ENCODE assay signal across 21 cellular contexts in the genomic region with DNA sequence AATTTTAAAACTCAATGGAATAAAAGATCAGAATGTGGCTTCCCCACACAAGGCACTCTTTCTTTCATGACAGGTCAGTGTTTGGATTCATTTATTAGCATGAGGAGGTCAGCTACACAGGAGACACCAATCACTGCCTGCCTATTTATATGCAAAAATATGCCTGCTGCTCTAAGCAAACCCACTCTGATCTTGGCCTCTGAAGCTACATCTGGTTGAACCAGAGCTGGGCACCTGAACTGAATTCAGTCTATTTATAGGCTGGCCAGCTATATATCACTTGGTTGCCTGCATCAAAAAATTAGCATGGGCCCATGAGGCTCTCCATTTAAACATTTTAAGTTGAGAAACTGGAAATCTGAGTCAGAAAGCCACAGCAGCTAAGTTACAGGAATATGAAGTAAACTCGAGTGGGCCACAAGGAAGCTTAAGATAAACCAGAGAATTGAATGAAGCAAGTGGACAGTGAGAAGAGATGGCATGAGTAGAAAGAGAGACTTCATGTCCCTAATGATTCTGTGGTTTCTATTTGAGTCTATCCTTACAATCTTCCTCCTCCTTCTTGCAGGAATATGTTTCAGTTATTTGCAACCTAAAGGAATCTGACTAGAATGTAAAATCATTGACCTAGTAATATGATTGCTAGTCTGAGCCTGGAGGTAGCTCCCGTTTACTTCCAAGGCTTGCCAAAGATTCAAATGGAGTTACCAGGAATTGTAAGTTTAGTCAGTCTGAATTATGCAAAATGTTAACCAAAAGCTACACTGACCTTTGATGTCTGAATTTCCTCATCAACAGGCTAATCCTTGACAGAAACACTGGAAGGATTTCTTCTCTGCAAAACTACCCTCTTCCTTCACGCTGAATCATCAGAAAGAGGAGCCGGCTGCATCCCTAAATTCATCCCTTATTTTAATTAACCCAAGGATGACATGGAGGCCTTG. TPM values are rescaled to one million over a fixed set of nuclear protein-coding genes. Genes with fewer than 3 reads are reported as not detected.
DNase-seq lines count a peak whose midpoint lies in the region; ATAC-seq, FAIRE-seq and TF ChIP-seq lines count a peak whose summit lies in the region.
"Had no signal": no experiment of that assay in that cellular context is flagged by ENCODE, and none has a peak within 500 bp of the region (broad histone marks: within the 10 kb centered on the region; RNA-seq: fewer than 3 reads in every experiment).

No MANE protein-coding gene starts in this region.

- H3K4me2 ChIP-seq in HepG2 (ENCODE audit: low read depth, low read length), result no peak overlapping the region

- no peaks in the 10 kb centered on the region for H3K36me3 ChIP-seq in heart left ventricle
- no peaks in the 10 kb centered on the region for H3K36me3 ChIP-seq in body of pancreas (replicated peaks in 1 of 2; ENCODE audit: insufficient read depth in 1 of 2, low read depth in 2 of 2)
- H3K36me3 ChIP-seq in HepG2 (replicated peaks in 1 of 2; ENCODE audit: control insufficient read depth in 1 of 2, insufficient read depth in 2 of 2, low read length in 2 of 2), result peaks cover 0 to 7% of the 10 kb centered on the region in 2 experiments; a peak in 3 of 5 replicates
- no peaks in the 10 kb centered on the region for H3K36me3 ChIP-seq in stomach
- H3K36me3 ChIP-seq: WERI-Rb-1 had no signal

- no peak for FAIRE-seq in HepG2 (lab: Jason Lieb, UNC)
- FAIRE-seq: A204.1, colon had no signal

- 79 to 90% (median 88%) methylated on average over 4 of the region's 4 CpGs for WGBS in heart left ventricle, 4 donors
- 75 to 82% methylated on average over 4 of the region's 4 CpGs for WGBS in body of pancreas, 2 donors
- WGBS in HepG2 (ENCODE audit: low lambda C conversion rate), result 91% methylated on average over 4 of the region's 4 CpGs
- 67 to 77% (median 74%) methylated on average over 4 of the region's 4 CpGs for WGBS in stomach, 5 donors

- H2AFZ ChIP-seq in HepG2 (ENCODE audit: low read length), result no peak overlapping the region

- POLR2A ChIA-PET in HepG2 (lab: Yijun Ruan, JAX), result no interaction called here

- CTCF ChIA-PET in HepG2 (lab: Yijun Ruan, JAX; ENCODE audit: low intra/inter-chr PET ratio, low total read pairs), result no interaction called here

- H3K27me3 ChIP-seq in heart left ventricle (no peaks in the 10 kb centered on the region), body of pancreas (no peaks in the 10 kb centered on the region), HepG2 (ENCODE audit: control insufficient read depth in 1 of 2, insufficient read depth in 2 of 2, low read length in 2 of 2) (no peaks in the 10 kb centered on the region), stomach (no peaks in the 10 kb centered on the region)

- no TSS peak for BruUV-seq in HepG2 (replicated peaks; lab: Mats Ljungman, UMichigan)

- DNase-seq in heart left ventricle (no peak), Right ventricle myocardium superior (no peak), body of pancreas (no peak), HepG2 (ENCODE audit: low spot score) (no peak), stomach (no peak), KG1 (lab: John Stamatoyannopoulos, UW) (no peak), erythroblast (lab: John Stamatoyannopoulos, UW) (no peak)
- no peak for DNase-seq in central memory CD4-positive, alpha-beta T cell
- DNase-seq: activated CD8-positive, alpha-beta memory T cell treated with anti-CD3 and anti-CD28 coated beads for 24 hours; CD4-positive, CD25-positive, alpha-beta regulatory T cell; DMS79; kidney glomerular epithelial cell; MV-4-11; NCI-H2081; nucleus accumbens; stimulated activated naive B cell treated with anti-CD40 and anti-IgM and Interleukin-4, amounts not matched to agents 10 μg/mL and 1 μg/mL and 100 μg/mL, for 72 hours; trophoblast cell; WERI-Rb-1 had no signal

- H3K27ac ChIP-seq in heart left ventricle (peak overlapping the region in 8 of 12 donors; percentile 36 to 78 (median 62)), body of pancreas (no peak overlapping the region), HepG2 (ENCODE audit: extremely low read length, insufficient read depth, low read length) (no peak overlapping the region), stomach (peak overlapping the region in 3 of 5 donors; percentile 15 to 53 (median 37))
- H3K27ac ChIP-seq: WERI-Rb-1 had no signal

- H3K4me3 ChIP-seq in heart left ventricle (no peak overlapping the region), body of pancreas (no peak overlapping the region), HepG2 (replicated peaks in 1 of 3; ENCODE audit: insufficient read depth in 1 of 3, low read depth in 2 of 3, low read length in 3 of 3) (no peak overlapping the region), stomach (no peak overlapping the region)

- H3K79me2 ChIP-seq in HepG2 (ENCODE audit: insufficient read depth, low read length), result peaks cover 68% of the 10 kb centered on the region

- ATAC-seq in heart left ventricle, result peak in 2 of 4 donors; percentile 13 to 61
- no peak for ATAC-seq in Right ventricle myocardium superior (ENCODE audit: poor library complexity)
- ATAC-seq in body of pancreas, result peak; percentile 15
- no peak for ATAC-seq in HepG2
- ATAC-seq: Panc1; stimulated activated naive B cell treated with anti-CD40 and anti-IgM and Interleukin-4, amounts not matched to agents 10 μg/mL and 1 μg/mL and 100 μg/mL, for 72 hours had no signal

- in situ Hi-C loops in HepG2 (cut with HindIII; ENCODE audit: extremely low pct_ligation_motif_present, low pct_unique_long_range_greater_than_20kb), result no loop called here

- H3K4me1 ChIP-seq in heart left ventricle (peaks cover 0 to 27% (median 20%) of the 10 kb centered on the region in 12 donors), body of pancreas (peaks cover 45% of the 10 kb centered on the region), HepG2 (ENCODE audit: insufficient read depth, low read length) (peaks cover 12% of the 10 kb centered on the region), stomach (peaks cover 0 to 35% (median 16%) of the 10 kb centered on the region in 4 donors)

- TF ChIP-seq EP300 in HepG2 (IDR thresholded peaks at IDR 0.05; ENCODE audit: low read depth in 2 of 2, low read length in 2 of 2) (no peak), HepG2 (CRISPR knock-in tag; IDR thresholded peaks at IDR 0.05; ENCODE audit: borderline replicate concordance) (no peak), stomach (IDR thresholded peaks at IDR 0.05) (no peak)

- H3K9me3 ChIP-seq in heart left ventricle, result no peaks in the 10 kb centered on the region
- H3K9me3 ChIP-seq in body of pancreas, result no peaks in the 10 kb centered on the region
- no peaks in the 10 kb centered on the region for H3K9me3 ChIP-seq in HepG2 (ENCODE audit: low read length)
- no peaks in the 10 kb centered on the region for H3K9me3 ChIP-seq in stomach

- no peak overlapping the region for H3K9ac ChIP-seq in HepG2 (ENCODE audit: insufficient read depth, low read depth, low read length)

- H4K20me1 ChIP-seq in HepG2 (ENCODE audit: insufficient read depth, low read length), result peaks cover 4% of the 10 kb centered on the region; the same call in 1 of the 2 replicates

- no peak for TF ChIP-seq RAD21 in HepG2 (CRISPR knock-in tag; IDR thresholded peaks at IDR 0.05)

- TF ChIP-seq POLR2A in heart left ventricle (IDR thresholded peaks at IDR 0.05), result no peak
- no peak for TF ChIP-seq POLR2A in body of pancreas (IDR thresholded peaks at IDR 0.05)
- no peak for TF ChIP-seq POLR2A in HepG2 (IDR thresholded peaks at IDR 0.05; ENCODE audit: insufficient read depth in 1 of 2, low read depth in 2 of 2, low read length in 2 of 2)
- no peak for TF ChIP-seq POLR2A in stomach (IDR thresholded peaks at IDR 0.05)
- TF ChIP-seq POLR2A in erythroblast (IDR thresholded peaks at IDR 0.05; ENCODE audit: low read length), result no peak

- TF ChIP-seq CTCF in heart left ventricle (IDR thresholded peaks at IDR 0.05) (no peak), body of pancreas (IDR thresholded peaks at IDR 0.05) (no peak), HepG2 (CRISPR knock-in tag; IDR thresholded peaks at IDR 0.05) (no peak), stomach (IDR thresholded peaks at IDR 0.05) (no peak)

- intact Hi-C loops in heart left ventricle (cut with DNase I), result loop anchor here in 1 of 10 donors (2.0 kb wide), 1 partner anchor 20 kb away; no protein-coding TSS in a partner anchor
- intact Hi-C loops in Right ventricle myocardium superior (cut with DNase I), result no loop called here
- intact Hi-C loops in body of pancreas (cut with DNase I), result no loop called here
- intact Hi-C loops in HepG2 (cut with micrococcal nuclease; ENCODE audit: unreplicated experiment), result no loop called here
- intact Hi-C loops in stomach (cut with DNase I; ENCODE audit: low total_unique reads), result no loop called here

TF ChIP-seq in HepG2, 621 proteins besides CTCF, POLR2A, EP300 and RAD21 (continues in another document):
- TF ChIP-seq MAFF (IDR thresholded peaks at IDR 0.05; ENCODE audit: low read depth, low read length), result 0 out of 2 replicates have a peak, but pooled peaks have one; percentile 11

RNA-seq across cellular contexts. Expression of a gene that starts 17.7 kb away (rescaled TPM):
- 10 to 100 TPM in 8 of 9 donors, 1 to 10 TPM in 1; 9.8 to 33.9 (median 18.0) TPM for total RNA-seq in heart left ventricle
- 10 to 100 TPM in 1 of 2 donors, 1 to 10 TPM in 1; 5.7 to 14.7 TPM for polyA plus RNA-seq in heart left ventricle
- 3.5 TPM for total RNA-seq in Right ventricle myocardium superior
- 10 to 100 TPM; 11.2 to 31.4 TPM for total RNA-seq in body of pancreas
- total RNA-seq in HepG2 (2016; rRNA removed; fragmentation: Illumina TruSeq; extraction: Trizol), result 39.7 and 50.2 TPM in 2 replicates
- 4.1 and 5.5 TPM in 2 replicates for total RNA-seq in HepG2 (2016; cell fraction: cytosol; rRNA removed; fragmentation: Illumina TruSeq; extraction: Trizol; ENCODE audit: low read depth)
- total RNA-seq in HepG2 (2016; cell fraction: insoluble cytoplasmic fraction; rRNA removed; fragmentation: Illumina TruSeq; extraction: Trizol), result 38.6 and 48.4 TPM in 2 replicates
- 23.5 and 24.8 TPM in 2 replicates for total RNA-seq in HepG2 (2016; cell fraction: membrane; rRNA removed; fragmentation: Illumina TruSeq; extraction: Trizol)
- total RNA-seq in HepG2 (2016; cell fraction: nucleus; rRNA removed; fragmentation: Illumina TruSeq; extraction: Trizol), result 20.4 and 23.7 TPM in 2 replicates
- 43.4 and 64.4 TPM in 2 replicates for polyA plus RNA-seq in HepG2 (2011; rRNA removed)
- polyA plus RNA-seq in HepG2 (2011; cell fraction: cytosol; rRNA removed), result 29.4 and 40.2 TPM in 2 replicates
- 12.2 and 12.7 TPM in 2 replicates for polyA plus RNA-seq in HepG2 (2011; cell fraction: nucleus; rRNA removed)
- polyA plus RNA-seq in HepG2 (2012), result 25.2 and 41.5 TPM in 2 replicates
- 3.3 TPM in 2 replicates for polyA plus RNA-seq in HepG2 (2016; cell fraction: cytosol; fragmentation: Illumina TruSeq; extraction: Trizol; ENCODE audit: low read depth)
- 63.1 and 64.3 TPM in 2 replicates for polyA plus RNA-seq in HepG2 (2016; cell fraction: insoluble cytoplasmic fraction; fragmentation: Illumina TruSeq; extraction: Trizol; ENCODE audit: low read depth)
- 17.3 and 18.8 TPM in 2 replicates for polyA plus RNA-seq in HepG2 (2016; cell fraction: membrane; fragmentation: Illumina TruSeq; extraction: Trizol; ENCODE audit: low read depth)
- 29.0 TPM in 2 replicates for polyA plus RNA-seq in HepG2 (2016; cell fraction: nucleus; fragmentation: Illumina TruSeq; extraction: Trizol; ENCODE audit: insufficient read depth, low read depth)
- polyA minus RNA-seq in HepG2 (2011; rRNA and poly(A)+ RNA removed; ENCODE audit: low replicate concordance), result 12.5 and 50.8 TPM in 2 replicates
- polyA minus RNA-seq in HepG2 (2011; cell fraction: cytosol; rRNA and poly(A)+ RNA removed), result 32.4 and 32.9 TPM in 2 replicates
- 29.5 and 32.7 TPM in 2 replicates for polyA minus RNA-seq in HepG2 (2011; cell fraction: nucleus; rRNA and poly(A)+ RNA removed)
- total RNA-seq in stomach, result 100 to 1,000 TPM in 1 of 5 donors, 10 to 100 TPM in 4; 39.7 to 113 (median 58.4) TPM
- polyA plus RNA-seq in stomach, result 10 to 100 TPM; 10.6 to 23.1 (median 20.0) TPM
- polyA plus RNA-seq: CD4-positive, CD25-positive, alpha-beta regulatory T cell had no signal

Comparison
In these comparisons a context has a peak if more than half of its experiments do, and no peak if none do; other contexts are left out.
1. H3K27ac ChIP-seq: peak in heart left ventricle (8 of 12) and stomach (3 of 5); none in body of pancreas (0 of 4) and HepG2 (single experiment).